ENCODE assay signal across 8 cellular contexts in the genomic region with DNA sequence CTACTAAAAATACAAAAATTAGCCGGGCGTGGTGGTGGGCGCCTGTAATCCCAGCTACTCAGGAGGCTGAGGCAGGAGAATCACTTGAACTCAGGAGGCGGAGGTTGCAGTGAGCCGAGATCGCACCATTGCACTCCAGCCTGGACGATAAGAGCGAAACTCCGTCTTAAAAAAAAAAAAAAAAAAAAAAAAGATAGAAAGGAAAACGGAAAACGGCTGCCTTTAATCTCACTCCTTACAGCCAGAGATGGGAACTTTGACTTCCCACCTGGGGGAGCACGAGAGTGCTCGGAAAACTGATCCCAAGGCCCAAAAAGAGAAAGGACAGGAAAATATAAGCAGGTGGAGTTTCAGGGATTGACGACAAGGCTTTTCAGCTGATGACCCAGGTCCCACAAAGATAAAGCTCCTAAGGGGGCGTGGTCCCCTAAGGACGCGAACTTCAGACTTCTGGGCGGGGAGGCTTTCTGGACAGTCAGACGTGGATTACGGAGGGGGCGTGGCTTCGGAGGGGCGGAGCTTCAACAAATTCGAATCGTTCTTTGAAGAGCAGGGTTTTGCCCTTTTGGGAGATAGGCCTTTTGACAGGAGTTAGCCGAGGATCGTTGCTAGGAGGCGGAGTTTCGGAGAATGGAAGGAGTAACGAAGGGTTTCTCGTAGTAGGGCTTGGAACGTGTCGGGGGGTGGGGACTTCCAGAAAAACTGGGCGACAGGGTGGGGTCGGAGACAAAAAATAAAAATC. TPM values are rescaled to one million over a fixed set of nuclear protein-coding genes. Genes with fewer than 3 reads are reported as not detected.
DNase-seq lines count a peak whose midpoint lies in the region; ATAC-seq and TF ChIP-seq lines count a peak whose summit lies in the region.

No MANE protein-coding gene starts in this region.

- DNase-seq in EL, result peak; percentile 99
- DNase-seq in NCI-H526 (lab: John Stamatoyannopoulos, UW), result peak; percentile 99 to 100
- peak; percentile 98 for DNase-seq in activated CD4-positive, alpha-beta T cell treated with anti-CD3 and anti-CD28 coated beads for 48 hours
- DNase-seq in coronary artery (ENCODE audit: low spot score), result peak; percentile 99
- DNase-seq in left colon, result peak; percentile 99
- peak; percentile 88 to 95 (median 93) for DNase-seq in stimulated activated CD4-positive, alpha-beta T cell treated with anti-CD3 and anti-CD28 coated beads, Interleukin-1b, Interleukin-23, amount 100 ng/mL, for 24 hours (ENCODE audit: low read depth in 4 of 4, low spot score in 1 of 4)

- intact Hi-C loops in left colon (cut with DNase I, micrococcal nuclease), result no loop called here

- H3K4me3 ChIP-seq in coronary artery, result peak overlapping the region; percentile 78

- no peak for TF ChIP-seq CTCF in coronary artery (IDR thresholded peaks at IDR 0.05)

- H3K27ac ChIP-seq in coronary artery, result peak overlapping the region; percentile 98

- ATAC-seq in HG03159 (IDR thresholded peaks at IDR 0.05; ENCODE audit: unreplicated experiment), result peak; percentile 21
- peak; percentile 69 for ATAC-seq in left colon
- no peak for ATAC-seq in GM21529 (IDR thresholded peaks at IDR 0.05; ENCODE audit: unreplicated experiment)

RNA-seq across cellular contexts. Expression of a gene that starts 1.0 kb away (rescaled TPM):
- total RNA-seq in left colon, result 10 to 100 TPM; 22.8 to 35.7 TPM

RNA-seq across cellular contexts. Expression of a gene that starts 3.0 kb away (rescaled TPM):
- 100 to 1,000 TPM in 1 of 2 donors, 10 to 100 TPM in 1; 95.3 to 108 TPM for total RNA-seq in left colon

RNA-seq across cellular contexts. Expression of a gene that starts 9.6 kb away (rescaled TPM):
- 10 to 100 TPM; 32.8 to 43.7 TPM for total RNA-seq in left colon

RNA-seq across cellular contexts. Expression of a gene that starts 11.9 kb away (rescaled TPM):
- 10 to 100 TPM; 27.0 to 31.3 TPM for total RNA-seq in left colon

RNA-seq across cellular contexts. Expression of a gene that starts 17.6 kb away (rescaled TPM):
- total RNA-seq in left colon, result 10 to 100 TPM; 33.4 to 61.2 TPM
